In the genomic region with DNA sequence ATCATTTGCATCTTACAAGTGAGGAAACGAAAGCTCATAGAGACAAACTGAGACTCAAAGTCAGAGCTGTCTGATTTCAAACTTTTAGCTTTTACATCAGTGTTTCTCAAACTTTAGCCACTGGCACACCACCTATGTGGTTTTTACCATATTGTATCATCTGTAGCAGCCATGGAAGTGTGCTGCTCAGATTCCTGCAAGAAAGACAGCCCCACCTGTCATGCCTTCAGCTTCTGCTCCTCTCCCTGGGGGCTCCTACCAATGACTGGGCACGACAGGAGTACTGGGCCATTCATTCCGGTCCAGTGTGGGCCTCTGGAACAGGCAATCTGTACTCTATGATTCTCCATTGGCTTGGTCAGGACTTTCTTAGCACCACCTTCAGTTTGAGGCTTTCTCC, we compare ENCODE assay signal across 28 cellular contexts.
"Had no signal": no experiment of that assay in that cellular context is flagged by ENCODE, and none has a peak within 500 bp of the region (broad histone marks: within the 10 kb centered on the region; RNA-seq: fewer than 3 reads in every experiment).

No MANE protein-coding gene starts in this region.

- H3K4me3 ChIP-seq: heart right ventricle, hepatocyte, lower lobe of right lung, mucosa of descending colon, pancreas, prostate gland, skin epidermis, stomach, testis, thyroid gland, transverse colon, upper lobe of left lung had no signal

- FAIRE-seq: pancreas had no signal

- H3K4me2 ChIP-seq: hepatocyte had no signal

- H3K36me3 ChIP-seq: heart right ventricle, lower lobe of right lung, pancreas, prostate gland, thyroid gland, upper lobe of left lung had no signal

- H3K27me3 ChIP-seq: hepatocyte, stomach, testis, thyroid gland, transverse colon, upper lobe of left lung had no signal

- H3K27ac ChIP-seq: heart right ventricle, hepatocyte, lower lobe of right lung, pancreas, prostate gland, stomach, testis, thyroid gland, transverse colon, upper lobe of left lung had no signal

- H2AFZ ChIP-seq: hepatocyte had no signal

- ATAC-seq: heart right ventricle; lower lobe of right lung; mucosa of descending colon; naive thymus-derived CD8-positive, alpha-beta T cell; right cardiac atrium; sciatic nerve; stimulated activated naive B cell treated with anti-CD40 and anti-IgM and Interleukin-4, amounts not matched to agents 10 μg/mL and 1 μg/mL and 100 μg/mL, for 72 hours; stimulated activated naive CD8-positive, alpha-beta T cell treated with anti-CD3 and anti-CD28 coated beads, Interleukin-15, Interleukin-2, amounts not matched to agents 100 U/mL and 50 U/mL, for 24 hours had no signal

- H3K27ac Mint-ChIP-seq: naive thymus-derived CD8-positive, alpha-beta T cell; stimulated activated naive B cell treated with anti-CD40 and anti-IgM and Interleukin-4, amounts not matched to agents 10 μg/mL and 1 μg/mL and 100 μg/mL, for 72 hours had no signal

- H3K9me3 ChIP-seq: lower lobe of right lung, mucosa of descending colon, pancreas, prostate gland, stomach, testis, thyroid gland, transverse colon, upper lobe of left lung had no signal

- H3K79me2 ChIP-seq: hepatocyte had no signal

- H3K4me3 Mint-ChIP-seq: nephron; neural crest cell; stimulated activated naive B cell treated with anti-CD40 and anti-IgM and Interleukin-4, amounts not matched to agents 10 μg/mL and 1 μg/mL and 100 μg/mL, for 72 hours had no signal

- H3K4me1 ChIP-seq: lower lobe of right lung, pancreas, prostate gland, testis, thyroid gland, transverse colon had no signal

- DNase-seq: heart right ventricle; islet precursor cell; lower lobe of right lung; midbrain; mucosa of descending colon; naive thymus-derived CD8-positive, alpha-beta T cell; nucleus accumbens; pancreas; posterior cingulate gyrus; retina; right cardiac atrium; stimulated activated CD4-positive, alpha-beta T cell treated with anti-CD3 and anti-CD28 coated beads, Interleukin-12 subunit alpha, Interleukin-12 subunit beta, amount 100 ng/mL, for 4 hours; stimulated activated CD4-positive, alpha-beta T cell treated with anti-CD3 and anti-CD28 coated beads, Interleukin-15, amount 100 ng/mL, for 24 hours; stimulated activated CD4-positive, alpha-beta T cell treated with anti-CD3 and anti-CD28 coated beads, Interleukin-2, amount 100 ng/mL, for 24 hours; stimulated activated CD4-positive, alpha-beta T cell treated with anti-CD3 and anti-CD28 coated beads, Interleukin-4, amount 100 ng/mL, for 1 hour; stimulated activated naive B cell treated with anti-CD40 and anti-IgM and Interleukin-4, amounts not matched to agents 10 μg/mL and 1 μg/mL and 100 μg/mL, for 72 hours; stimulated activated naive CD8-positive, alpha-beta T cell treated with anti-CD3 and anti-CD28 coated beads, Interleukin-15, Interleukin-2, amounts not matched to agents 100 U/mL and 50 U/mL, for 24 hours; stomach; testis; thyroid gland; transverse colon; upper lobe of left lung had no signal

- H3K36me3 Mint-ChIP-seq: naive thymus-derived CD8-positive, alpha-beta T cell; stimulated activated naive B cell treated with anti-CD40 and anti-IgM and Interleukin-4, amounts not matched to agents 10 μg/mL and 1 μg/mL and 100 μg/mL, for 72 hours had no signal

- H3K4me1 Mint-ChIP-seq: neural crest cell; stimulated activated naive B cell treated with anti-CD40 and anti-IgM and Interleukin-4, amounts not matched to agents 10 μg/mL and 1 μg/mL and 100 μg/mL, for 72 hours had no signal

- H3K9me3 Mint-ChIP-seq: stimulated activated naive B cell treated with anti-CD40 and anti-IgM and Interleukin-4, amounts not matched to agents 10 μg/mL and 1 μg/mL and 100 μg/mL, for 72 hours had no signal
